In the genomic region with DNA sequence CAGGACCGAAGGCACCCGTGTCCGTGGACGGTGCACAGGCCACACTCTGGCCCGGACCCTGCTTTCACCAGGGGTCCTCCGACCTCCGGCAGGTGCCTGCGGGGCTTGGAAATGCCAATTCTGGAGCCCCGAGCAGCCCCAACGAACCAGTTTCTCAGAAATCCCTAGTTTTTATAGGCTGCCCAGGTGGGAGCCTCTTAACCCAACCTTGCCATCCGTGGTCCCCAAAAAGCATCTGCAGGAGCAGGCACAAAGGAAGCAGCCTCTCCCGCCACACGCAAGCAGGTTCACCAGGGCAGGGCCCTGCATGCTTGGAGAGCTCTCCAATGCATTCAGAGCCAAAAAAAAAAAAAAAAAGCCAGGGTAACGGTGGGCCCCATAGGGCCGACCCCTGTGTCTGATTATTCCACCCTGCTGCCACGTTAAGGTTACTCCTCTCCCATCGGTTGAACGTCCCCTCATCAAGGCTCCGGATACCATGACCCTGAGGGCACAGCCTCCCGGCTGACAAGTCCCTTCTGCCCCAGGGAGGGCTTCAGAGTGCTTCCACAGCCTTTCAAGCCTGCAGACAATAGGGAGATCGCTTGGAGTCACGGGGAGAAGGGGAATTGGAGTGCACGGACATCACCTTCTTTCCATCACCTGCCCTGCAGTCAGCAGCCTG, we compare ENCODE assay signal across 1 cellular context.
TF ChIP-seq lines count a peak whose summit lies in the region.

No MANE protein-coding gene starts in this region.

TF ChIP-seq in HepG2, 621 proteins besides CTCF, POLR2A, EP300 and RAD21 (continued from another document and continues in another):
- TF ChIP-seq ZMYM2 (CRISPR knock-in tag; IDR thresholded peaks at IDR 0.05), result no peak
- TF ChIP-seq ZNF878 (CRISPR knock-in tag; IDR thresholded peaks at IDR 0.05), result no peak
- no peak for TF ChIP-seq TBX3 (IDR thresholded peaks at IDR 0.05; ENCODE audit: borderline replicate concordance)
- TF ChIP-seq ZNF383 (CRISPR knock-in tag; IDR thresholded peaks at IDR 0.05; ENCODE audit: borderline replicate concordance), result no peak
- TF ChIP-seq ZNF589 (CRISPR knock-in tag; conservative IDR thresholded peaks at IDR 0.05), result 0 out of 2 replicates have a peak, but pooled peaks have one; percentile 4
- no peak for TF ChIP-seq MED13 (CRISPR knock-in tag; IDR thresholded peaks at IDR 0.05)
- no peak for TF ChIP-seq ZFY (CRISPR knock-in tag; IDR thresholded peaks at IDR 0.05)
- TF ChIP-seq, protein P1, sequence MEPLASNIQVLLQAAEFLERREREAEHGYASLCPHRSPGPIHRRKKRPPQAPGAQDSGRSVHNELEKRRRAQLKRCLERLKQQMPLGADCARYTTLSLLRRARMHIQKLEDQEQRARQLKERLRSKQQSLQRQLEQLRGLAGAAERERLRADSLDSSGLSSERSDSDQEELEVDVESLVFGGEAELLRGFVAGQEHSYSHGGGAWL (CRISPR knock-in tag; IDR thresholded peaks at IDR 0.05), result peak; percentile 1; the same call in 1 of the 2 replicates
- TF ChIP-seq ZFP36L1 (CRISPR knock-in tag; IDR thresholded peaks at IDR 0.05), result no peak
- TF ChIP-seq ZNF337 (CRISPR knock-in tag; IDR thresholded peaks at IDR 0.05; ENCODE audit: borderline replicate concordance, low read depth), result no peak
- TF ChIP-seq, protein P2, sequence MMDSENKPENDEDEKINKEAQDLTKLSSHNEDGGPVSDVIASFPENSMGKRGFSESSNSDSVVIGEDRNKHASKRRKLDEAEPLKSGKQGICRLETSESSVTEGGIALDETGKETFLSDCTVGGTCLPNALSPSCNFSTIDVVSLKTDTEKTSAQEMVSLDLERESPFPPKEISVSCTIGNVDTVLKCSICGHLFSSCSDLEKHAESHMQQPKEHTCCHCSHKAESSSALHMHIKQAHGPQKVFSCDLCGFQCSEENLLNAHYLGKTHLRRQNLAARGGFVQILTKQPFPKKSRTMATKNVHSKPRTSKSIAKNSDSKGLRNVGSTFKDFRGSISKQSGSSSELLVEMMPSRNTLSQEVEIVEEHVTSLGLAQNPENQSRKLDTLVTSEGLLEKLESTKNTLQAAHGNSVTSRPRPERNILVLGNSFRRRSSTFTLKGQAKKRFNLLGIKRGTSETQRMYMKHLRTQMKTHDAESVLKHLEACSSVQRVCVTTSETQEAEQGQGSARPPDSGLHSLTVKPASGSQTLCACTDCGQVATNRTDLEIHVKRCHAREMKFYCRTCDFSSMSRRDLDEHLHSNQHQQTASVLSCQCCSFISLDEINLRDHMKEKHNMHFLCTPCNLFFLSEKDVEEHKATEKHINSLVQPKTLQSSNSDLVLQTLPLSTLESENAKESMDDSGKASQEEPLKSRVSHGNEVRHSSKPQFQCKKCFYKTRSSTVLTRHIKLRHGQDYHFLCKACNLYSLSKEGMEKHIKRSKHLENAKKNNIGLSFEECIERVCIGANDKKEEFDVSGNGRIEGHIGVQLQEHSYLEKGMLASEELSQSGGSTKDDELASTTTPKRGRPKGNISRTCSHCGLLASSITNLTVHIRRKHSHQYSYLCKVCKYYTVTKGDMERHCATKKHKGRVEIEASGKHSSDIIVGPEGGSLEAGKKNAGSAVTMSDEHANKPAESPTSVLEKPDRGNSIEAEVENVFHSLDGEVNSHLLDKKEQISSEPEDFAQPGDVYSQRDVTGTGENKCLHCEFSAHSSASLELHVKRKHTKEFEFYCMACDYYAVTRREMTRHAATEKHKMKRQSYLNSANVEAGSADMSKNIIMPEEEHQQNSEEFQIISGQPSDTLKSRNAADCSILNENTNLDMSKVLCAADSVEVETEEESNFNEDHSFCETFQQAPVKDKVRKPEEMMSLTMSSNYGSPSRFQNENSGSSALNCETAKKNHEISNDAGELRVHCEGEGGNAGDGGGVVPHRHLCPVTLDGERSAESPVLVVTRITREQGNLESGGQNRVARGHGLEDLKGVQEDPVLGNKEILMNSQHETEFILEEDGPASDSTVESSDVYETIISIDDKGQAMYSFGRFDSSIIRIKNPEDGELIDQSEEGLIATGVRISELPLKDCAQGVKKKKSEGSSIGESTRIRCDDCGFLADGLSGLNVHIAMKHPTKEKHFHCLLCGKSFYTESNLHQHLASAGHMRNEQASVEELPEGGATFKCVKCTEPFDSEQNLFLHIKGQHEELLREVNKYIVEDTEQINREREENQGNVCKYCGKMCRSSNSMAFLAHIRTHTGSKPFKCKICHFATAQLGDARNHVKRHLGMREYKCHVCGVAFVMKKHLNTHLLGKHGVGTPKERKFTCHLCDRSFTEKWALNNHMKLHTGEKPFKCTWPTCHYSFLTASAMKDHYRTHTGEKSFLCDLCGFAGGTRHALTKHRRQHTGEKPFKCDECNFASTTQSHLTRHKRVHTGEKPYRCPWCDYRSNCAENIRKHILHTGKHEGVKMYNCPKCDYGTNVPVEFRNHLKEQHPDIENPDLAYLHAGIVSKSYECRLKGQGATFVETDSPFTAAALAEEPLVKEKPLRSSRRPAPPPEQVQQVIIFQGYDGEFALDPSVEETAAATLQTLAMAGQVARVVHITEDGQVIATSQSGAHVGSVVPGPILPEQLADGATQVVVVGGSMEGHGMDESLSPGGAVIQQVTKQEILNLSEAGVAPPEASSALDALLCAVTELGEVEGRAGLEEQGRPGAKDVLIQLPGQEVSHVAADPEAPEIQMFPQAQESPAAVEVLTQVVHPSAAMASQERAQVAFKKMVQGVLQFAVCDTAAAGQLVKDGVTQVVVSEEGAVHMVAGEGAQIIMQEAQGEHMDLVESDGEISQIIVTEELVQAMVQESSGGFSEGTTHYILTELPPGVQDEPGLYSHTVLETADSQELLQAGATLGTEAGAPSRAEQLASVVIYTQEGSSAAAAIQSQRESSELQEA (CRISPR knock-in tag; IDR thresholded peaks at IDR 0.05; ENCODE audit: not compliant biosample characterization), result peak; percentile 14
- peak; percentile 8 for TF ChIP-seq ZNF781 (CRISPR knock-in tag; IDR thresholded peaks at IDR 0.05; ENCODE audit: borderline replicate concordance, not compliant biosample characterization)
- no peak for TF ChIP-seq NPAS2 (CRISPR knock-in tag; IDR thresholded peaks at IDR 0.05; ENCODE audit: borderline replicate concordance)
- TF ChIP-seq ZSCAN31 (CRISPR knock-in tag; IDR thresholded peaks at IDR 0.05; ENCODE audit: low read depth), result peak; percentile 47; the same call in 1 of the 2 replicates
- TF ChIP-seq, protein P3, sequence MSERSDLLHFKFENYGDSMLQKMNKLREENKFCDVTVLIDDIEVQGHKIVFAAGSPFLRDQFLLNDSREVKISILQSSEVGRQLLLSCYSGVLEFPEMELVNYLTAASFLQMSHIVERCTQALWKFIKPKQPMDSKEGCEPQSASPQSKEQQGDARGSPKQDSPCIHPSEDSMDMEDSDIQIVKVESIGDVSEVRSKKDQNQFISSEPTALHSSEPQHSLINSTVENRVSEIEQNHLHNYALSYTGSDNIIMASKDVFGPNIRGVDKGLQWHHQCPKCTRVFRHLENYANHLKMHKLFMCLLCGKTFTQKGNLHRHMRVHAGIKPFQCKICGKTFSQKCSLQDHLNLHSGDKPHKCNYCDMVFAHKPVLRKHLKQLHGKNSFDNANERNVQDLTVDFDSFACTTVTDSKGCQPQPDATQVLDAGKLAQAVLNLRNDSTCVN (CRISPR knock-in tag; IDR thresholded peaks at IDR 0.05; ENCODE audit: borderline replicate concordance), result no peak
- TF ChIP-seq ZNF556 (CRISPR knock-in tag; IDR thresholded peaks at IDR 0.05; ENCODE audit: borderline replicate concordance), result no peak; the same call in 1 of the 2 replicates
- TF ChIP-seq, protein P4, sequence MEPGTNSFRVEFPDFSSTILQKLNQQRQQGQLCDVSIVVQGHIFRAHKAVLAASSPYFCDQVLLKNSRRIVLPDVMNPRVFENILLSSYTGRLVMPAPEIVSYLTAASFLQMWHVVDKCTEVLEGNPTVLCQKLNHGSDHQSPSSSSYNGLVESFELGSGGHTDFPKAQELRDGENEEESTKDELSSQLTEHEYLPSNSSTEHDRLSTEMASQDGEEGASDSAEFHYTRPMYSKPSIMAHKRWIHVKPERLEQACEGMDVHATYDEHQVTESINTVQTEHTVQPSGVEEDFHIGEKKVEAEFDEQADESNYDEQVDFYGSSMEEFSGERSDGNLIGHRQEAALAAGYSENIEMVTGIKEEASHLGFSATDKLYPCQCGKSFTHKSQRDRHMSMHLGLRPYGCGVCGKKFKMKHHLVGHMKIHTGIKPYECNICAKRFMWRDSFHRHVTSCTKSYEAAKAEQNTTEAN (CRISPR knock-in tag; conservative IDR thresholded peaks at IDR 0.05), result no peak
- TF ChIP-seq BORCS8-MEF2B (CRISPR knock-in tag; IDR thresholded peaks at IDR 0.05), result no peak
- TF ChIP-seq FOSL2 (CRISPR knock-in tag; IDR thresholded peaks at IDR 0.05), result no peak
- no peak for TF ChIP-seq ZSCAN29 (CRISPR knock-in tag; conservative IDR thresholded peaks at IDR 0.05)
- no peak; the same call in none of the 2 replicates for TF ChIP-seq KDM4B (CRISPR knock-in tag; IDR thresholded peaks at IDR 0.05)
- TF ChIP-seq, protein P5, sequence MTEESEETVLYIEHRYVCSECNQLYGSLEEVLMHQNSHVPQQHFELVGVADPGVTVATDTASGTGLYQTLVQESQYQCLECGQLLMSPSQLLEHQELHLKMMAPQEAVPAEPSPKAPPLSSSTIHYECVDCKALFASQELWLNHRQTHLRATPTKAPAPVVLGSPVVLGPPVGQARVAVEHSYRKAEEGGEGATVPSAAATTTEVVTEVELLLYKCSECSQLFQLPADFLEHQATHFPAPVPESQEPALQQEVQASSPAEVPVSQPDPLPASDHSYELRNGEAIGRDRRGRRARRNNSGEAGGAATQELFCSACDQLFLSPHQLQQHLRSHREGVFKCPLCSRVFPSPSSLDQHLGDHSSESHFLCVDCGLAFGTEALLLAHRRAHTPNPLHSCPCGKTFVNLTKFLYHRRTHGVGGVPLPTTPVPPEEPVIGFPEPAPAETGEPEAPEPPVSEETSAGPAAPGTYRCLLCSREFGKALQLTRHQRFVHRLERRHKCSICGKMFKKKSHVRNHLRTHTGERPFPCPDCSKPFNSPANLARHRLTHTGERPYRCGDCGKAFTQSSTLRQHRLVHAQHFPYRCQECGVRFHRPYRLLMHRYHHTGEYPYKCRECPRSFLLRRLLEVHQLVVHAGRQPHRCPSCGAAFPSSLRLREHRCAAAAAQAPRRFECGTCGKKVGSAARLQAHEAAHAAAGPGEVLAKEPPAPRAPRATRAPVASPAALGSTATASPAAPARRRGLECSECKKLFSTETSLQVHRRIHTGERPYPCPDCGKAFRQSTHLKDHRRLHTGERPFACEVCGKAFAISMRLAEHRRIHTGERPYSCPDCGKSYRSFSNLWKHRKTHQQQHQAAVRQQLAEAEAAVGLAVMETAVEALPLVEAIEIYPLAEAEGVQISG (CRISPR knock-in tag; IDR thresholded peaks at IDR 0.05), result no peak
- no peak; the same call in 1 of the 2 replicates for TF ChIP-seq ZNF572 (CRISPR knock-in tag; IDR thresholded peaks at IDR 0.05)
- TF ChIP-seq MEIS1 (CRISPR knock-in tag; IDR thresholded peaks at IDR 0.05; ENCODE audit: borderline replicate concordance), result no peak
- TF ChIP-seq PRPF4 (IDR thresholded peaks at IDR 0.05; ENCODE audit: low read depth, low read length, poor library complexity, severe bottlenecking), result no peak
- TF ChIP-seq TCF7 (IDR thresholded peaks at IDR 0.05; ENCODE audit: low read depth), result no peak
- TF ChIP-seq ZKSCAN8 (CRISPR knock-in tag; IDR thresholded peaks at IDR 0.05; ENCODE audit: borderline replicate concordance), result no peak
- no peak for TF ChIP-seq CAMTA2 (CRISPR knock-in tag; IDR thresholded peaks at IDR 0.05; ENCODE audit: borderline replicate concordance)
- TF ChIP-seq, protein P6, sequence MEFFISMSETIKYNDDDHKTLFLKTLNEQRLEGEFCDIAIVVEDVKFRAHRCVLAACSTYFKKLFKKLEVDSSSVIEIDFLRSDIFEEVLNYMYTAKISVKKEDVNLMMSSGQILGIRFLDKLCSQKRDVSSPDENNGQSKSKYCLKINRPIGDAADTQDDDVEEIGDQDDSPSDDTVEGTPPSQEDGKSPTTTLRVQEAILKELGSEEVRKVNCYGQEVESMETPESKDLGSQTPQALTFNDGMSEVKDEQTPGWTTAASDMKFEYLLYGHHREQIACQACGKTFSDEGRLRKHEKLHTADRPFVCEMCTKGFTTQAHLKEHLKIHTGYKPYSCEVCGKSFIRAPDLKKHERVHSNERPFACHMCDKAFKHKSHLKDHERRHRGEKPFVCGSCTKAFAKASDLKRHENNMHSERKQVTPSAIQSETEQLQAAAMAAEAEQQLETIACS (CRISPR knock-in tag; IDR thresholded peaks at IDR 0.05), result no peak
- no peak for TF ChIP-seq ATF1 (CRISPR knock-in tag; IDR thresholded peaks at IDR 0.05)
- TF ChIP-seq CREB1 (IDR thresholded peaks at IDR 0.05), result no peak
- TF ChIP-seq CREB1 (CRISPR knock-in tag; IDR thresholded peaks at IDR 0.05), result no peak
- TF ChIP-seq, protein P7, sequence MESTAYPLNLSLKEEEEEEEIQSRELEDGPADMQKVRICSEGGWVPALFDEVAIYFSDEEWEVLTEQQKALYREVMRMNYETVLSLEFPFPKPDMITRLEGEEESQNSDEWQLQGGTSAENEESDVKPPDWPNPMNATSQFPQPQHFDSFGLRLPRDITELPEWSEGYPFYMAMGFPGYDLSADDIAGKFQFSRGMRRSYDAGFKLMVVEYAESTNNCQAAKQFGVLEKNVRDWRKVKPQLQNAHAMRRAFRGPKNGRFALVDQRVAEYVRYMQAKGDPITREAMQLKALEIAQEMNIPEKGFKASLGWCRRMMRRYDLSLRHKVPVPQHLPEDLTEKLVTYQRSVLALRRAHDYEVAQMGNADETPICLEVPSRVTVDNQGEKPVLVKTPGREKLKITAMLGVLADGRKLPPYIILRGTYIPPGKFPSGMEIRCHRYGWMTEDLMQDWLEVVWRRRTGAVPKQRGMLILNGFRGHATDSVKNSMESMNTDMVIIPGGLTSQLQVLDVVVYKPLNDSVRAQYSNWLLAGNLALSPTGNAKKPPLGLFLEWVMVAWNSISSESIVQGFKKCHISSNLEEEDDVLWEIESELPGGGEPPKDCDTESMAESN (CRISPR knock-in tag; conservative IDR thresholded peaks at IDR 0.05), result no peak
- TF ChIP-seq ZNF33B (CRISPR knock-in tag; IDR thresholded peaks at IDR 0.05), result no peak
- peak; percentile 2; the same call in 1 of the 2 replicates for TF ChIP-seq DNMT1 (CRISPR knock-in tag; IDR thresholded peaks at IDR 0.05)
- no peak for TF ChIP-seq SETDB1 (CRISPR knock-in tag; IDR thresholded peaks at IDR 0.05; ENCODE audit: borderline replicate concordance)
- no peak for TF ChIP-seq NR2F6 (IDR thresholded peaks at IDR 0.05)
- TF ChIP-seq NR2F6 (CRISPR knock-in tag; IDR thresholded peaks at IDR 0.05), result no peak
- no peak for TF ChIP-seq MIER2 (CRISPR knock-in tag; IDR thresholded peaks at IDR 0.05)
- no peak for TF ChIP-seq ZNF577 (CRISPR knock-in tag; IDR thresholded peaks at IDR 0.05; ENCODE audit: borderline replicate concordance, low read depth)
- TF ChIP-seq ZNF703 (CRISPR knock-in tag; IDR thresholded peaks at IDR 0.05; ENCODE audit: borderline replicate concordance), result 0 out of 2 replicates have a peak, but pooled peaks have one; percentile 6
- TF ChIP-seq NFYB (CRISPR knock-in tag; IDR thresholded peaks at IDR 0.05), result no peak
- TF ChIP-seq SOX6 (IDR thresholded peaks at IDR 0.05), result no peak
- TF ChIP-seq SOX6 (CRISPR knock-in tag; IDR thresholded peaks at IDR 0.05), result peak; percentile 9; the same call in 1 of the 2 replicates
- TF ChIP-seq SALL2 (CRISPR knock-in tag; IDR thresholded peaks at IDR 0.05), result no peak
- TF ChIP-seq KDM5A (IDR thresholded peaks at IDR 0.05; ENCODE audit: borderline replicate concordance, low read length), result no peak
- peak; percentile 75; the same call in 1 of the 2 replicates for TF ChIP-seq ZNF839 (CRISPR knock-in tag; IDR thresholded peaks at IDR 0.05; ENCODE audit: borderline replicate concordance)
- no peak for TF ChIP-seq ZNF329 (CRISPR knock-in tag; IDR thresholded peaks at IDR 0.05; ENCODE audit: low read depth)
- TF ChIP-seq MXD4 (CRISPR knock-in tag; IDR thresholded peaks at IDR 0.05), result no peak
